ENCODE assay signal across 24 cellular contexts in genomic region chr18:9984025-9984424, GRCh38.
"Had no signal": no experiment of that assay in that cellular context is flagged by ENCODE, and none has a peak within 500 bp of the region (broad histone marks: within the 10 kb centered on the region; RNA-seq: fewer than 3 reads in every experiment).

No MANE protein-coding gene starts in this region.

- DNase-seq: activated CD4-positive, alpha-beta T cell treated with anti-CD3 and anti-CD28 coated beads, Interleukin-2, amount 50 U/mL, for 1 hour; activated CD4-positive, CD25-positive, alpha-beta regulatory T cell treated with anti-CD3 and anti-CD28 coated beads, Interleukin-2, amount 50 U/mL, for 72 hours; activated CD8-positive, alpha-beta T cell treated with anti-CD3 and anti-CD28 coated beads for 36 hours; activated gamma-delta T cell treated with Interleukin-2 at 50 U/mL for 16 hours; activated naive CD4-positive, alpha-beta T cell treated with anti-CD3 and anti-CD28 coated beads, Interleukin-2, amount 50 U/mL, for 16 hours; activated T-cell treated with anti-CD3 and anti-CD28 coated beads, Interleukin-2, amount 50 U/mL, for 4 hours; amniotic stem cell; dermis blood vessel endothelial cell; effector CD8-positive, alpha-beta T cell; gastrocnemius medialis; glutamatergic neuron; hypothalamus; immature natural killer cell; mammary epithelial cell; naive B cell; pancreas; retina; stimulated activated CD4-positive, alpha-beta T cell treated with anti-CD3 and anti-CD28 coated beads, Interleukin-2, amount 100 ng/mL, for 48 hours; stimulated activated naive CD4-positive, alpha-beta T cell treated with Interleukin-2 at 50 U/mL for 16 hours; T-helper 2 cell had no signal

- H3K36me3 ChIP-seq: gastrocnemius medialis, pancreas, prostate gland, tibial nerve had no signal

- ATAC-seq: activated CD8-positive, alpha-beta T cell treated with anti-CD3 and anti-CD28 coated beads for 36 hours; activated T-cell treated with anti-CD3 and anti-CD28 coated beads, Interleukin-2, amount 50 U/mL, for 4 hours; activated T-helper 17 cell treated with anti-CD3 and anti-CD28 coated beads, Interleukin-2, amount 50 U/mL, for 72 hours; gastrocnemius medialis; left lobe of liver; pancreas had no signal

- H3K27ac ChIP-seq: gastrocnemius medialis, pancreas, prostate gland, tibial nerve had no signal

- H3K9me3 ChIP-seq: gastrocnemius medialis, pancreas, prostate gland, tibial nerve had no signal

- H3K4me3 ChIP-seq: gastrocnemius medialis, pancreas, prostate gland, tibial nerve had no signal

- H3K27me3 ChIP-seq: gastrocnemius medialis, pancreas, tibial nerve had no signal

- H3K4me1 ChIP-seq: gastrocnemius medialis, prostate gland had no signal
